Comparison of ENCODE assay signal across 17 cellular contexts in the genomic region with DNA sequence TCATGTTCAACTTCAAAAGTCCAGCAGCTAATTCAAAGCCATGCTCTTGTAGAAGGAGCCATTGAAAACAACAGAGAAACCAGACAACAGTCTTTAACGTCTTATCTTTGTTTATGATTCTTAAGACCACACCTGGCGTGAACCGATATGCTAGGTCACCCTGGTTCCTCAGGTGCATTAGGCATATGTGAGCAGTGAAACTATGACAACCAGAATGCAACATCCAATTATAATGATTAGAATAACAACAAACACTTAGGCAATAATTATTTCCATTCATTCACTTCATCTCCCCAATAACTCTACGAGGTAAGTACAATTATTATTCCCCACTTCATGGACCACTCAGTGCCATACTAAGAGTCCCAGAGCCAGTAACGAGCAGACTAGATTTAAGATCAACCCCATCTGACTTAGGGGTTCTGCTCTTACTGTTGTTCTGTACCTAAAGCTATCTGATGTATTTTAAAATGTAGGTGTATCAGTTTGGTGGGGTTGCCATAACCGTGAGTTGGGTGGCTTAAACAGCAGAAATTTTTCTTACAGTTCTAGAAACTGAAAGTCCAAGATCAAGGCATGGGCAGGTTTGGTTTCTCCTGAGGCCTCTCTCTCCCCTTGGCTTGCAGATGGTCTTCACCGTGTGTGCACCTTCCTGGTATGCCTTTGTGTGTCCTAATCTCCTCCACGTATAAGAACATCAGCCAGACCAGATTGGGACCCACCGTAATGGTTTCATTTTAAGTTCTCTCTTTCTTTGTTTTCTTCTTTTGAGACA.
DNase-seq lines count a peak whose midpoint lies in the region; ATAC-seq and TF ChIP-seq lines count a peak whose summit lies in the region.
"Had no signal": no experiment of that assay in that cellular context is flagged by ENCODE, and none has a peak within 500 bp of the region (broad histone marks: within the 10 kb centered on the region; RNA-seq: fewer than 3 reads in every experiment).

No MANE protein-coding gene starts in this region.

- peaks cover 2 to 17% (median 11%) of the 10 kb centered on the region in 8 donors for H3K9me3 Mint-ChIP-seq in CD4-positive, alpha-beta memory T cell

- ATAC-seq in T-helper 17 cell (peak; percentile 29), GM18907 (IDR thresholded peaks at IDR 0.05; ENCODE audit: unreplicated experiment) (no peak), GM19452 (IDR thresholded peaks at IDR 0.05; ENCODE audit: unreplicated experiment) (no peak)
- ATAC-seq: left colon had no signal

- intact Hi-C loops in CD4-positive, alpha-beta memory T cell (cut with micrococcal nuclease): loop anchor here (1.0 to 2.0 kb wide), 2 partner anchors 17 to 36 kb away; no protein-coding TSS in a partner anchor
- intact Hi-C loops in mammary epithelial cell (cut with micrococcal nuclease): no loop called here

- no peaks in the 10 kb centered on the region for H4K20me1 ChIP-seq in mammary epithelial cell (ENCODE audit: insufficient read depth, low read length)

- no peaks in the 10 kb centered on the region for H3K27me3 Mint-ChIP-seq in CD4-positive, alpha-beta memory T cell
- no peaks in the 10 kb centered on the region for H3K27me3 Mint-ChIP-seq in T-helper 17 cell

- POLR2A ChIA-PET in CD4-positive, alpha-beta memory T cell (lab: Charles Lee; ENCODE audit: partially characterized antibody): interaction anchor here (0.8 to 2.3 kb wide), 9 partner anchors 9 to 37 kb away, joined by 3 to 11 read pairs (median 5); no protein-coding TSS in a partner anchor

- no TSS peak for BruUV-seq in mammary epithelial cell (replicated peaks; lab: Mats Ljungman, UMichigan)

- H3K27ac Mint-ChIP-seq in CD4-positive, alpha-beta memory T cell: peak overlapping the region; percentile 93 to 97 (median 94)
- H3K27ac Mint-ChIP-seq in T-helper 17 cell: peak overlapping the region; percentile 84
- H3K27ac Mint-ChIP-seq: endodermal cell, nephron progenitor cell had no signal

- no peak overlapping the region for H3K9ac ChIP-seq in mammary epithelial cell (ENCODE audit: insufficient read depth, low read length)

- H3K4me3 ChIP-seq in CD4-positive, alpha-beta memory T cell (ENCODE audit: low read length in 2 of 2): peak overlapping the region in 1 of 2 donors; percentile 4
- peak overlapping the region; percentile 19 for H3K4me3 ChIP-seq in effector memory CD4-positive, alpha-beta T cell (ENCODE audit: insufficient read depth, low read depth, low read length, poor library complexity, severe bottlenecking)
- H3K4me3 ChIP-seq in mammary epithelial cell (replicated peaks in 1 of 3; ENCODE audit: insufficient read depth in 1 of 3, low read depth in 2 of 3, low read length in 3 of 3): no peak overlapping the region

- H3K4me1 Mint-ChIP-seq in CD4-positive, alpha-beta memory T cell: peaks cover 29 to 65% (median 42%) of the 10 kb centered on the region in 4 donors
- peaks cover 17% of the 10 kb centered on the region for H3K4me1 Mint-ChIP-seq in T-helper 17 cell
- H3K4me1 Mint-ChIP-seq: endodermal cell had no signal

- H3K27ac ChIP-seq in CD4-positive, alpha-beta memory T cell (ENCODE audit: low read depth, low read length): peak overlapping the region; percentile 36
- H3K27ac ChIP-seq in effector memory CD4-positive, alpha-beta T cell (ENCODE audit: insufficient read depth, low read length, poor library complexity, severe bottlenecking): peak overlapping the region; percentile 61
- H3K27ac ChIP-seq in mammary epithelial cell (ENCODE audit: insufficient read depth, low read depth, low read length): no peak overlapping the region

- CTCF ChIA-PET in CD4-positive, alpha-beta memory T cell (lab: Charles Lee; ENCODE audit: partially characterized antibody): interaction anchor here (1.6 to 2.2 kb wide), 2 partner anchors 12 to 32 kb away, joined by 4 to 5 read pairs; no protein-coding TSS in a partner anchor
- CTCF ChIA-PET in mammary epithelial cell (lab: Charles Lee; ENCODE audit: low non-redundant PET): no interaction called here

- H3K4me1 ChIP-seq in CD4-positive, alpha-beta memory T cell (ENCODE audit: insufficient read depth, low read length): peaks cover 60% of the 10 kb centered on the region
- peaks cover 6% of the 10 kb centered on the region for H3K4me1 ChIP-seq in effector memory CD4-positive, alpha-beta T cell (ENCODE audit: control insufficient read depth, insufficient read depth, low read length, poor library complexity, severe bottlenecking)
- no peaks in the 10 kb centered on the region for H3K4me1 ChIP-seq in mammary epithelial cell (ENCODE audit: insufficient read depth, low read length)

- peak; percentile 63 for DNase-seq in NCI-H748 (lab: John Stamatoyannopoulos, UW; ENCODE audit: unreplicated experiment)
- DNase-seq in NCI-H748 treated with DMSO at 0.1 percent for 48 hours (lab: John Stamatoyannopoulos, UW): no peak
- DNase-seq in CD4-positive, alpha-beta memory T cell: peak in 3 of 5 donors; percentile 8 to 14 (median 8)
- no peak for DNase-seq in T-helper 17 cell
- DNase-seq in effector memory CD4-positive, alpha-beta T cell: no peak
- no peak for DNase-seq in mammary epithelial cell
- DNase-seq: aorta, endodermal cell, GOT3, Kasumi-1, left colon, NCI-H1092 treated with DMSO at 0.1 percent for 48 hours, NCI-H2227 treated with DMSO at 0.1 percent for 48 hours, nephron progenitor cell, T-helper 9 cell had no signal

- H3K4me3 Mint-ChIP-seq in CD4-positive, alpha-beta memory T cell: peak overlapping the region; percentile 67 to 87 (median 77)
- H3K4me3 Mint-ChIP-seq in T-helper 17 cell: peak overlapping the region; percentile 68
- H3K4me3 Mint-ChIP-seq: endodermal cell, nephron progenitor cell had no signal

- no peak for TF ChIP-seq CTCF in mammary epithelial cell (conservative IDR thresholded peaks at IDR 0.05 in 1 of 2, IDR thresholded peaks at IDR 0.05 in 1 of 2; ENCODE audit: extremely low read depth in 1 of 2, insufficient read depth in 1 of 2, low read depth in 1 of 2, low read length in 2 of 2)

- H3K27me3 ChIP-seq in CD4-positive, alpha-beta memory T cell (ENCODE audit: insufficient read depth, low read length): no peaks in the 10 kb centered on the region
- no peaks in the 10 kb centered on the region for H3K27me3 ChIP-seq in effector memory CD4-positive, alpha-beta T cell (replicated peaks; ENCODE audit: control insufficient read depth, insufficient read depth, low read length, poor library complexity, severe bottlenecking)
- no peaks in the 10 kb centered on the region for H3K27me3 ChIP-seq in mammary epithelial cell (ENCODE audit: insufficient read depth, low read length)

- peaks cover 8 to 14% of the 10 kb centered on the region in 2 donors for H3K36me3 Mint-ChIP-seq in CD4-positive, alpha-beta memory T cell
- no peaks in the 10 kb centered on the region for H3K36me3 Mint-ChIP-seq in T-helper 17 cell (ENCODE audit: low read depth)

- no peak overlapping the region for H3K4me2 ChIP-seq in mammary epithelial cell (ENCODE audit: insufficient read depth, low read depth, low read length)

- WGBS in mammary epithelial cell (ENCODE audit: low coverage, missing lambda C conversion rate): 82% methylated on average over 9 of the region's 9 CpGs

- no peaks in the 10 kb centered on the region for H3K36me3 ChIP-seq in CD4-positive, alpha-beta memory T cell (ENCODE audit: insufficient read depth, low read length)
- no peaks in the 10 kb centered on the region for H3K36me3 ChIP-seq in effector memory CD4-positive, alpha-beta T cell (ENCODE audit: control insufficient read depth, insufficient read depth, low read length)
- no peaks in the 10 kb centered on the region for H3K36me3 ChIP-seq in mammary epithelial cell (ENCODE audit: insufficient read depth, low read length)

- no peaks in the 10 kb centered on the region for H3K79me2 ChIP-seq in mammary epithelial cell (ENCODE audit: insufficient read depth, low read length)

- dilution Hi-C loops in mammary epithelial cell (cut with HindIII; ENCODE audit: low sequenced_read_pairs): no loop called here

- H3K9me3 ChIP-seq in CD4-positive, alpha-beta memory T cell (ENCODE audit: control insufficient read depth in 1 of 2, low read length in 2 of 2): no peaks in the 10 kb centered on the region
- H3K9me3 ChIP-seq in T-helper 17 cell (ENCODE audit: control insufficient read depth, low read length, poor library complexity, severe bottlenecking) (no peaks in the 10 kb centered on the region), mammary epithelial cell (replicated peaks; ENCODE audit: insufficient read depth, low read length) (peaks cover 3% of the 10 kb centered on the region)
- H3K9me3 ChIP-seq in effector memory CD4-positive, alpha-beta T cell (ENCODE audit: control insufficient read depth, low read length): no peaks in the 10 kb centered on the region

- in situ Hi-C loops in mammary epithelial cell (cut with MboI; ENCODE audit: low sequenced_read_pairs in 2 of 2): no loop called here

- H2AFZ ChIP-seq in mammary epithelial cell (ENCODE audit: low read depth, low read length): no peak overlapping the region

Comparison
In these comparisons a context has a peak if more than half of its experiments do, and no peak if none do; other contexts are left out.
1. DNase-seq: peak in NCI-H748 (single experiment) and CD4-positive, alpha-beta memory T cell (3 of 5); none in NCI-H748 treated with DMSO at 0.1 percent for 48 hours (single experiment), T-helper 17 cell (0 of 3), effector memory CD4-positive, alpha-beta T cell (0 of 3) and mammary epithelial cell (single experiment).